Comparison of ENCODE assay signal across 29 cellular contexts in genomic region chr14:98304574-98304973, GRCh38.
"Had no signal": no experiment of that assay in that cellular context is flagged by ENCODE, and none has a peak within 500 bp of the region (broad histone marks: within the 10 kb centered on the region; RNA-seq: fewer than 3 reads in every experiment).

No MANE protein-coding gene starts in this region.

- H3K4me3 ChIP-seq: adrenal gland, ascending aorta, body of pancreas, breast epithelium, cardiac muscle cell had no signal

- H3K36me3 ChIP-seq: adrenal gland, ascending aorta, brain microvascular endothelial cell, breast epithelium, cardiac muscle cell had no signal

- DNase-seq: activated effector memory CD4-positive, alpha-beta T cell treated with anti-CD3 and anti-CD28 coated beads, Interleukin-2, amount 50 U/mL, for 16 hours; activated effector memory CD4-positive, alpha-beta T cell treated with Interleukin-2 at 50 U/mL for 16 hours; activated gamma-delta T cell; activated gamma-delta T cell treated with Interleukin-2 at 50 U/mL for 16 hours; activated naive CD4-positive, alpha-beta T cell; activated naive CD4-positive, alpha-beta T cell treated with anti-CD3 and anti-CD28 coated beads for 36 hours; activated naive CD4-positive, alpha-beta T cell treated with anti-CD3 and anti-CD28 coated beads, Interleukin-2, amount 10 ng/mL, durations not matched to agents 7 days and 5 days; activated naive CD4-positive, alpha-beta T cell treated with anti-CD3 and anti-CD28 coated beads, Interleukin-2, amount 50 U/mL, for 16 hours; activated naive CD4-positive, alpha-beta T cell treated with Interleukin-2 at 50 U/mL for 16 hours; activated naive CD8-positive, alpha-beta T cell treated with anti-CD3 and anti-CD28 coated beads for 36 hours; activated naive CD8-positive, alpha-beta T cell treated with anti-CD3 and anti-CD28 coated beads, Interleukin-2, amount 10 ng/mL, durations not matched to agents 7 days and 5 days; activated naive CD8-positive, alpha-beta T cell treated with anti-CD3 and anti-CD28 coated beads, Interleukin-2, amount 50 U/mL, for 24 hours; activated T-cell treated with anti-CD3 and anti-CD28 coated beads, Interleukin-2, amount 50 U/mL, for 1 hour; activated T-cell treated with anti-CD3 and anti-CD28 coated beads, Interleukin-2, amount 50 U/mL, for 24 hours; activated T-cell treated with anti-CD3 and anti-CD28 coated beads, Interleukin-2, amount 50 U/mL, for 4 hours; activated T-cell treated with anti-CD3 and anti-CD28 coated beads, Interleukin-2, amount 50 U/mL, for 48 hours; activated T-cell treated with anti-CD3 and anti-CD28 coated beads, Interleukin-2, amount 50 U/mL, for 72 hours; adrenal gland; amniotic stem cell; amygdala; anterior cingulate cortex; aorta; body of pancreas; brain microvascular endothelial cell; central memory CD4-positive, alpha-beta T cell; cerebellar nuclear complex had no signal

- H3K4me1 ChIP-seq: adrenal gland, ascending aorta, body of pancreas, breast epithelium had no signal

- H3K27ac ChIP-seq: adrenal gland, ascending aorta, body of pancreas, brain microvascular endothelial cell, breast epithelium, cardiac muscle cell had no signal

- H3K27me3 ChIP-seq: adrenal gland, ascending aorta, body of pancreas, brain microvascular endothelial cell, breast epithelium, cardiac muscle cell had no signal

- H3K9me3 ChIP-seq: adrenal gland, ascending aorta, body of pancreas, breast epithelium had no signal
